Comparison of ENCODE assay signal across 10 cellular contexts in the genomic region with DNA sequence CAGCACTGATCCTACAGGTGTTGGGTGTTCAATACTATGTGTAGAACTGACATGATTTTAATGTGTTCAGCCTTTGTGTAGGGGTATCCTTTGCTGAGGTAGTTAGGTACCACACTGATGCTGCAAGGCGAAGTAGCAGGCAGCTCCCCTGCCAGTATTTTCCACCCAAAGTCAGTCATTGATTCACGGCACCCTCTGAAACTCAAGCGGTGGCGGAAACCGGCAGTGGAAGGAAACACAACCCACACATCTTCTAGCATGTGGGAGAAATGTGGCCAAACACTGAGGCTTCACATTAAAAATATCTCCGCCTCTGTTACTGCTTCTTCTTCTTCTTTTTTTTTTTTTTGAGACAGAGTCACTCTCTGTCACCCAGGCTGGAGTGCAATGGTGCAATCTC.
A peak's percentile ranks its signal among the peaks of the same experiment; 100 is the strongest.
DNase-seq lines count a peak whose midpoint lies in the region; ATAC-seq and TF ChIP-seq lines count a peak whose summit lies in the region.
"Had no signal": no experiment of that assay in that cellular context is flagged by ENCODE, and none has a peak within 500 bp of the region (broad histone marks: within the 10 kb centered on the region; RNA-seq: fewer than 3 reads in every experiment).

No MANE protein-coding gene starts in this region.

- no peak overlapping the region for H3K27ac Mint-ChIP-seq in effector memory CD8-positive, alpha-beta T cell
- H3K27ac Mint-ChIP-seq in osteocyte (ENCODE audit: unreplicated experiment), result no peak overlapping the region

- peak; percentile 74 for DNase-seq in activated CD4-positive, alpha-beta T cell treated with anti-CD3 and anti-CD28 coated beads for 48 hours
- no peak for DNase-seq in effector memory CD8-positive, alpha-beta T cell
- peak; percentile 13 to 24 for DNase-seq in stimulated activated CD8-positive, alpha-beta memory T cell treated with anti-CD3 and anti-CD28 coated beads, Interleukin-7, amount 100 ng/mL, for 4 hours (ENCODE audit: low read depth in 2 of 2)
- no peak for DNase-seq in osteocyte (ENCODE audit: extremely low spot score, unreplicated experiment)
- no peak for DNase-seq in NCI-H446 (lab: John Stamatoyannopoulos, UW)
- no peak for DNase-seq in SHP77 treated with DMSO at 0.1 percent for 48 hours (lab: John Stamatoyannopoulos, UW)
- DNase-seq: EL, left ventricle myocardium superior had no signal

- peaks cover 0 to 31% of the 10 kb centered on the region in 2 donors for H3K27me3 Mint-ChIP-seq in effector memory CD8-positive, alpha-beta T cell
- no peaks in the 10 kb centered on the region for H3K27me3 Mint-ChIP-seq in osteocyte (ENCODE audit: unreplicated experiment)

- H3K9me3 Mint-ChIP-seq in effector memory CD8-positive, alpha-beta T cell, result peaks cover 6 to 7% of the 10 kb centered on the region in 2 donors
- peaks cover 5% of the 10 kb centered on the region for H3K9me3 Mint-ChIP-seq in osteocyte (ENCODE audit: unreplicated experiment)

- peak; percentile 77 for ATAC-seq in GM21529 (IDR thresholded peaks at IDR 0.05; ENCODE audit: unreplicated experiment)
- peak; percentile 24 for ATAC-seq in effector memory CD8-positive, alpha-beta T cell (replicated peaks)
- no peak for ATAC-seq in GM18909 (IDR thresholded peaks at IDR 0.05; ENCODE audit: poor library complexity, unreplicated experiment)
- ATAC-seq: left ventricle myocardium superior had no signal

- TF ChIP-seq CTCF in osteocyte (IDR thresholded peaks at IDR 0.05), result no peak

- H3K36me3 Mint-ChIP-seq in effector memory CD8-positive, alpha-beta T cell (ENCODE audit: insufficient read depth), result no peaks in the 10 kb centered on the region
- H3K36me3 Mint-ChIP-seq in osteocyte (ENCODE audit: unreplicated experiment), result peaks cover 2% of the 10 kb centered on the region

- peaks cover 7 to 11% of the 10 kb centered on the region in 2 donors for H3K4me1 Mint-ChIP-seq in effector memory CD8-positive, alpha-beta T cell (ENCODE audit: low read depth in 2 of 2)
- no peaks in the 10 kb centered on the region for H3K4me1 Mint-ChIP-seq in osteocyte (ENCODE audit: unreplicated experiment)

- no peak overlapping the region for H3K4me3 Mint-ChIP-seq in effector memory CD8-positive, alpha-beta T cell
- H3K4me3 Mint-ChIP-seq in osteocyte (ENCODE audit: unreplicated experiment), result no peak overlapping the region

Comparison
In these comparisons a context has a peak if more than half of its experiments do, and no peak if none do; other contexts are left out.
1. DNase-seq: peak in activated CD4-positive, alpha-beta T cell treated with anti-CD3 and anti-CD28 coated beads for 48 hours (single experiment) and stimulated activated CD8-positive, alpha-beta memory T cell treated with anti-CD3 and anti-CD28 coated beads, Interleukin-7, amount 100 ng/mL, for 4 hours (2 of 2); none in effector memory CD8-positive, alpha-beta T cell (0 of 3), osteocyte (single experiment), NCI-H446 (0 of 2) and SHP77 treated with DMSO at 0.1 percent for 48 hours (single experiment).